ENCODE assay signal across 8 cellular contexts in genomic region chr17:39737761-39738567, GRCh38. TPM values are rescaled to one million over a fixed set of nuclear protein-coding genes. Genes with fewer than 3 reads are reported as not detected.
DNase-seq lines count a peak whose midpoint lies in the region; ATAC-seq and TF ChIP-seq lines count a peak whose summit lies in the region.

Gene GRB7 (plus strand): TSS chr17:39737938. CDS start chr17:39742302, 4,364 bp downstream.

- H3K4me1 Mint-ChIP-seq in progenitor cell of endocrine pancreas (ENCODE audit: low read depth), result peaks cover 38% of the 10 kb centered on the region

- H3K27me3 Mint-ChIP-seq in progenitor cell of endocrine pancreas, result peaks cover 13% of the 10 kb centered on the region

- peak within 1 kb of the TSS; percentile 82 for H3K4me3 Mint-ChIP-seq in progenitor cell of endocrine pancreas (ENCODE audit: low read depth)

- ATAC-seq in GM18505 (IDR thresholded peaks at IDR 0.05; ENCODE audit: unreplicated experiment), result no peak
- ATAC-seq in GM18520 (IDR thresholded peaks at IDR 0.05; ENCODE audit: unreplicated experiment), result no peak

- TF ChIP-seq POLR2A in GM18505 (IDR thresholded peaks at IDR 0.05; ENCODE audit: borderline replicate concordance, extremely low read depth, insufficient read depth, insufficient read length), result no peak

- intact Hi-C loops in head of caudate nucleus (cut with DNase I), result no loop called here

- peak; percentile 75 to 89 (median 87) for DNase-seq in NCI-H1417 (lab: John Stamatoyannopoulos, UW)
- DNase-seq in NCI-H1417 treated with DMSO at 0.1 percent for 48 hours (lab: John Stamatoyannopoulos, UW), result no peak
- peak; percentile 94 for DNase-seq in RPMI8226
- DNase-seq in head of caudate nucleus, result peak in 37 of 42 donors; percentile 28 to 83 (median 54)
- DNase-seq in progenitor cell of endocrine pancreas (ENCODE audit: low spot score, unreplicated experiment), result peak; percentile 52
- no peak for DNase-seq in putamen (ENCODE audit: low spot score)

- H3K9me3 Mint-ChIP-seq in progenitor cell of endocrine pancreas (ENCODE audit: low read depth), result no peaks in the 10 kb centered on the region

- no peaks in the 10 kb centered on the region for H3K36me3 Mint-ChIP-seq in progenitor cell of endocrine pancreas (ENCODE audit: insufficient read depth)

- H3K27ac Mint-ChIP-seq in progenitor cell of endocrine pancreas, result peak within 1 kb of the TSS; percentile 91

- no peak for TF ChIP-seq CTCF in progenitor cell of endocrine pancreas (IDR thresholded peaks at IDR 0.05; ENCODE audit: unreplicated experiment)

RNA-seq across cellular contexts. Expression of gene GRB7, which starts in this region (rescaled TPM):
- total RNA-seq in progenitor cell of endocrine pancreas, result 28.8 and 29.9 TPM in 2 replicates

Comparison
In these comparisons a context has a peak if more than half of its experiments do, and no peak if none do; other contexts are left out.
1. DNase-seq: peak in NCI-H1417 (3 of 3), RPMI8226 (single experiment), head of caudate nucleus (37 of 42) and progenitor cell of endocrine pancreas (single experiment); none in NCI-H1417 treated with DMSO at 0.1 percent for 48 hours (single experiment) and putamen (single experiment).